Comparison of ENCODE assay signal across 18 cellular contexts in the genomic region with DNA sequence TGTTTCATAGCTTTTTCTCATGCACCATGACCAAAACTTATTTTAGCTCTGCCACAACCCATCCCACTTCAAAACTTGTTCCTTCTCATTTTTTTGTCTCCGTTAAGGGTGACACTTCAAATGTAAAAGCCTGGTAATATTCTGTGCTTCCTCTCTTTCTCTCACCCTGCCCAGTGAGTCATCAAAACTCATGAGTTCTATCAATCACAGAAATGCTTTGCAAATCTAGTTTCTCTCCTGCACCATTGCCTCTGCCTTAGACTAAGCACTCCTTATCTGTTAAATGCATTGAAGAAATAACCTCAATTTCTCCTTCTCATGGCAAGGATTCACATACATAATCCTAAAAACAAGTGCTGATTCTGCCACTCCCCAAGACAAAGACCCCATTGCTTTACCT.
"Had no signal": no experiment of that assay in that cellular context is flagged by ENCODE, and none has a peak within 500 bp of the region (broad histone marks: within the 10 kb centered on the region; RNA-seq: fewer than 3 reads in every experiment).

No MANE protein-coding gene starts in this region.

- H3K27ac Mint-ChIP-seq: activated CD8-positive, alpha-beta T cell treated with anti-CD3 and anti-CD28 coated beads, Interleukin-2, amount 10 ng/mL, durations not matched to agents 7 days and 5 days; activated naive CD8-positive, alpha-beta T cell; naive thymus-derived CD8-positive, alpha-beta T cell; stimulated activated naive CD8-positive, alpha-beta T cell treated with anti-CD3 and anti-CD28 coated beads, Interleukin-15, Interleukin-2, amounts not matched to agents 100 ng/mL and 50 ng/mL, for 24 hours; WTC11 had no signal

- FAIRE-seq: keratinocyte, small intestine had no signal

- ATAC-seq: activated CD8-positive, alpha-beta T cell treated with anti-CD3 and anti-CD28 coated beads, Interleukin-2, amount 10 ng/mL, durations not matched to agents 7 days and 5 days; gastrocnemius medialis; left lung; naive thymus-derived CD8-positive, alpha-beta T cell; right cardiac atrium; WTC11 had no signal

- H3K9me3 Mint-ChIP-seq: stimulated activated naive CD8-positive, alpha-beta T cell treated with anti-CD3 and anti-CD28 coated beads, Interleukin-15, Interleukin-2, amounts not matched to agents 100 ng/mL and 50 ng/mL, for 24 hours had no signal

- H3K4me1 ChIP-seq: gastrocnemius medialis, left lung, upper lobe of left lung had no signal

- DNase-seq: activated CD4-positive, alpha-beta T cell treated with anti-CD3 and anti-CD28 coated beads for 48 hours; activated CD8-positive, alpha-beta memory T cell treated with anti-CD3 and anti-CD28 coated beads, Interleukin-2, amount 50 U/mL, for 4 hours; activated CD8-positive, alpha-beta T cell treated with anti-CD3 and anti-CD28 coated beads, Interleukin-2, amount 10 ng/mL, durations not matched to agents 7 days and 5 days; activated gamma-delta T cell treated with Interleukin-2 at 50 U/mL for 16 hours; amygdala; brain microvascular endothelial cell; effector memory CD4-positive, alpha-beta T cell; gastrocnemius medialis; left lung; naive thymus-derived CD8-positive, alpha-beta T cell; right cardiac atrium; small intestine; T-helper 2 cell; upper lobe of left lung had no signal

- H3K4me3 Mint-ChIP-seq: activated CD8-positive, alpha-beta T cell treated with anti-CD3 and anti-CD28 coated beads, Interleukin-2, amount 10 ng/mL, durations not matched to agents 7 days and 5 days; activated naive CD8-positive, alpha-beta T cell; naive thymus-derived CD8-positive, alpha-beta T cell; stimulated activated naive CD8-positive, alpha-beta T cell treated with anti-CD3 and anti-CD28 coated beads, Interleukin-15, Interleukin-2, amounts not matched to agents 100 ng/mL and 50 ng/mL, for 24 hours; WTC11 had no signal

- H3K27ac ChIP-seq: brain microvascular endothelial cell, gastrocnemius medialis, left lung, upper lobe of left lung had no signal

- H3K36me3 Mint-ChIP-seq: activated naive CD8-positive, alpha-beta T cell; naive thymus-derived CD8-positive, alpha-beta T cell; WTC11 had no signal

- H3K36me3 ChIP-seq: brain microvascular endothelial cell, gastrocnemius medialis, left lung, upper lobe of left lung had no signal

- H3K4me1 Mint-ChIP-seq: naive thymus-derived CD8-positive, alpha-beta T cell had no signal

- H3K27me3 ChIP-seq: brain microvascular endothelial cell, gastrocnemius medialis, left lung, upper lobe of left lung had no signal

- H3K9me3 ChIP-seq: gastrocnemius medialis, left lung, upper lobe of left lung had no signal

- H3K4me3 ChIP-seq: gastrocnemius medialis, left lung, upper lobe of left lung had no signal
